Comparison of ENCODE assay signal across 28 cellular contexts in the genomic region with DNA sequence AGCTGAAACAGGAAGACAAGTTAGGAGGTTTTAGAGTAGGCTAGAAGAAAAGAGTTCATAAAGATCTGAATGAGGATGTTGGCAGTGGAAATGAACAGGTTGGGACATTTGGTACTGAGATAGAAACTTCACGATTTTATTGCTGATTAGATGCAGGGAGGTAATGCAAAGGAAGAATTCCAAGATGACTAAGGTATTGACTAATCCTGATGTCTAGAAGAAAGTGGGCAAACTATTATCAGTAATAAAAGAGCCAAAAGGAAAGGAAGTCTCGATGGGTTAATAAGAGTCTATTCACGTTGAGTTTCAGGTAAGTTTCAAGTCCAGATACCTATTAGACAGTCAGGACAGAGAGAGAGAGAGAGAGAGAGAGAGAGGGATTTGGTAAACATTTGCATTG.
"Had no signal": no experiment of that assay in that cellular context is flagged by ENCODE, and none has a peak within 500 bp of the region (broad histone marks: within the 10 kb centered on the region; RNA-seq: fewer than 3 reads in every experiment).

No MANE protein-coding gene starts in this region.

- ATAC-seq: activated CD4-positive, alpha-beta T cell treated with anti-CD3 and anti-CD28 coated beads for 36 hours; activated CD8-positive, alpha-beta memory T cell treated with anti-CD3 and anti-CD28 coated beads, Interleukin-2, amount 10 ng/mL, durations not matched to agents 7 days and 5 days; activated CD8-positive, alpha-beta T cell treated with anti-CD3 and anti-CD28 coated beads, Interleukin-2, amount 10 ng/mL, durations not matched to agents 7 days and 5 days; activated naive CD8-positive, alpha-beta T cell treated with anti-CD3 and anti-CD28 coated beads, Interleukin-2, amount 50 U/mL, for 24 hours had no signal

- H3K36me3 ChIP-seq: ascending aorta, cardiac muscle cell had no signal

- H3K27ac ChIP-seq: ascending aorta, VCaP had no signal

- H3K27me3 ChIP-seq: ascending aorta, cardiac muscle cell had no signal

- H3K9me3 ChIP-seq: ascending aorta had no signal

- DNase-seq: activated B cell treated with CpG ODN at 0.5 μM for 24 hours; activated CD4-positive, alpha-beta memory T cell treated with anti-CD3 and anti-CD28 coated beads, Interleukin-2, amount 10 ng/mL, durations not matched to agents 7 days and 5 days; activated CD4-positive, alpha-beta T cell treated with anti-CD3 and anti-CD28 coated beads for 1 hour; activated CD4-positive, alpha-beta T cell treated with anti-CD3 and anti-CD28 coated beads for 36 hours; activated CD4-positive, alpha-beta T cell treated with anti-CD3 and anti-CD28 coated beads for 48 hours; activated CD4-positive, alpha-beta T cell treated with anti-CD3 and anti-CD28 coated beads, Interleukin-2, amount 10 ng/mL, durations not matched to agents 7 days and 5 days; activated CD4-positive, alpha-beta T cell treated with anti-CD3 and anti-CD28 coated beads, Interleukin-2, amount 50 U/mL, for 48 hours; activated CD8-positive, alpha-beta memory T cell treated with anti-CD3 and anti-CD28 coated beads for 24 hours; activated CD8-positive, alpha-beta memory T cell treated with anti-CD3 and anti-CD28 coated beads, Interleukin-2, amount 10 ng/mL, durations not matched to agents 7 days and 5 days; activated CD8-positive, alpha-beta memory T cell treated with anti-CD3 and anti-CD28 coated beads, Interleukin-2, amount 50 U/mL, for 48 hours; activated CD8-positive, alpha-beta T cell treated with anti-CD3 and anti-CD28 coated beads, Interleukin-2, amount 10 ng/mL, durations not matched to agents 7 days and 5 days; activated effector memory CD4-positive, alpha-beta T cell treated with Interleukin-2 at 50 U/mL for 16 hours; activated gamma-delta T cell; activated naive CD4-positive, alpha-beta T cell treated with anti-CD3 and anti-CD28 coated beads, Interleukin-2, amount 10 ng/mL, durations not matched to agents 7 days and 5 days; activated naive CD4-positive, alpha-beta T cell treated with Interleukin-2 at 50 U/mL for 16 hours; activated naive CD8-positive, alpha-beta T cell treated with anti-CD3 and anti-CD28 coated beads, Interleukin-2, amount 10 ng/mL, durations not matched to agents 7 days and 5 days; activated naive CD8-positive, alpha-beta T cell treated with anti-CD3 and anti-CD28 coated beads, Interleukin-2, amount 50 U/mL, for 24 hours; activated T-cell treated with anti-CD3 and anti-CD28 coated beads, Interleukin-2, amount 50 U/mL, for 24 hours; activated T-cell treated with anti-CD3 and anti-CD28 coated beads, Interleukin-2, amount 50 U/mL, for 48 hours; amygdala; anterior cingulate cortex; cerebellar nuclear complex; T-helper 1 cell; T-helper 2 cell; T-helper 9 cell had no signal

- H3K4me3 ChIP-seq: ascending aorta, cardiac muscle cell had no signal

- H3K4me1 ChIP-seq: ascending aorta had no signal
